In the genomic region with DNA sequence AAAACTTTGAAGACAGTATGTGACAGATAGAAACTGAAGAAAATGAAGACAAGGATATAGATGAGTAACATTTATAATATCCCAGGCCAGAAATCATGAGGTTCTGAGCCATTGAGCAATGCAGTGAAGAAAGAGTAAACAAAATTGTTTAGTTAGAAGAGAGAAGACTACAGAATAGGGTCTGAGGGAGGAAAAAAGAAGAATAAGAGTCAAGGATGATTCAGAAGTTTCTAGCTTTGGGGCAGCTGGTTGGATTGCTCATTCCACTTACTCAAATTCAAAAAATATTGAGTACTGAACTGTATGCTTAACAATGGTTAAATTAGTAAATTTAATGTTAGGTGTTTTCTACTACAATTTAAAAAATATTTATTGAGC, we compare ENCODE assay signal across 31 cellular contexts.
A peak's percentile ranks its signal among the peaks of the same experiment; 100 is the strongest.
DNase-seq lines count a peak whose midpoint lies in the region; ATAC-seq, FAIRE-seq and TF ChIP-seq lines count a peak whose summit lies in the region.
"Had no signal": no experiment of that assay in that cellular context is flagged by ENCODE, and none has a peak within 500 bp of the region (broad histone marks: within the 10 kb centered on the region; RNA-seq: fewer than 3 reads in every experiment).

No MANE protein-coding gene starts in this region.

- H3K27me3 ChIP-seq in GM23248 (replicated peaks; ENCODE audit: insufficient read depth) (no peaks in the 10 kb centered on the region), bronchial epithelial cell (ENCODE audit: control insufficient read depth, insufficient read depth, low read length) (no peaks in the 10 kb centered on the region), foreskin keratinocyte (no peaks in the 10 kb centered on the region)
- H3K27me3 ChIP-seq: esophagus squamous epithelium, heart left ventricle, ovary, SJSA1, upper lobe of left lung had no signal

- H3K4me1 ChIP-seq in GM23248 (ENCODE audit: insufficient read depth) (peaks cover 11% of the 10 kb centered on the region), foreskin keratinocyte (peaks cover 4% of the 10 kb centered on the region)
- H3K4me1 ChIP-seq: heart left ventricle, lower lobe of right lung, SJSA1, upper lobe of left lung had no signal

- H3K79me2 ChIP-seq in GM23248 (ENCODE audit: insufficient read depth), result peaks cover 20% of the 10 kb centered on the region; the same call in 1 of the 2 replicates

- no peak overlapping the region for H2AFZ ChIP-seq in GM23248

- H3K27ac ChIP-seq in GM23248 (no peak overlapping the region), foreskin keratinocyte (no peak overlapping the region)
- H3K27ac ChIP-seq: coronary artery, esophagus squamous epithelium, heart left ventricle, lower lobe of right lung, ovary, SJSA1, upper lobe of left lung had no signal

- in situ Hi-C loops in GM23248 (cut with MboI), result no loop called here

- no peak overlapping the region for H3K4me2 ChIP-seq in GM23248 (ENCODE audit: unreplicated experiment)

- H3K36me3 ChIP-seq in GM23248 (ENCODE audit: low read depth) (peaks cover 18% of the 10 kb centered on the region), bronchial epithelial cell (ENCODE audit: control insufficient read depth, insufficient read depth, low read length) (no peaks in the 10 kb centered on the region)
- H3K36me3 ChIP-seq: heart left ventricle, lower lobe of right lung, ovary, SJSA1, upper lobe of left lung had no signal

- H4K20me1 ChIP-seq in GM23248 (ENCODE audit: insufficient read depth), result no peaks in the 10 kb centered on the region

- no peak overlapping the region for H3K9ac ChIP-seq in GM23248

- DNase-seq in GM23248, result peak; percentile 48
- peak; percentile 80 for DNase-seq in bronchial epithelial cell (ENCODE audit: low read depth)
- peak in 1 of 2 donors; percentile 32 for DNase-seq in foreskin keratinocyte
- DNase-seq in NCI-H2081 (lab: John Stamatoyannopoulos, UW), result no peak
- no peak for DNase-seq in stimulated activated CD4-positive, alpha-beta T cell treated with anti-CD3 and anti-CD28 coated beads, Interleukin-2, amount 100 ng/mL, for 24 hours
- DNase-seq: activated B cell treated with CpG ODN at 0.5 μM for 24 hours; activated CD4-positive, alpha-beta T cell treated with anti-CD3 and anti-CD28 coated beads, Interleukin-2, amount 50 U/mL, for 1 hour; activated CD8-positive, alpha-beta memory T cell treated with anti-CD3 and anti-CD28 coated beads, Interleukin-2, amount 10 ng/mL, durations not matched to agents 7 days and 5 days; activated naive CD4-positive, alpha-beta T cell treated with Interleukin-2 at 50 U/mL for 16 hours; activated T-cell treated with anti-CD3 and anti-CD28 coated beads, Interleukin-2, amount 50 U/mL, for 48 hours; amniotic stem cell; CD4-positive, alpha-beta memory T cell; EL; esophagus squamous epithelium; heart left ventricle; kidney glomerular epithelial cell; lower lobe of right lung; mucosa of descending colon; NCI-H1105 treated with DMSO at 0.1 percent for 48 hours; NCI-H2029 treated with DMSO at 0.1 percent for 48 hours; NCI-H2227 treated with DMSO at 0.1 percent for 48 hours; NCI-H748 treated with DMSO at 0.1 percent for 48 hours; ovary; retina; T-cell; upper lobe of left lung had no signal

- peaks cover 9% of the 10 kb centered on the region; the same call in 1 of the 2 replicates for H3F3A ChIP-seq in GM23248 (ENCODE audit: insufficient read depth)

- no peak for TF ChIP-seq CTCF in bronchial epithelial cell (IDR thresholded peaks at IDR 0.05; ENCODE audit: insufficient read depth, low read length, severe bottlenecking)
- no peak for TF ChIP-seq CTCF in foreskin keratinocyte (conservative IDR thresholded peaks at IDR 0.05)

- ATAC-seq in foreskin keratinocyte (peak; percentile 31), GM21723 (IDR thresholded peaks at IDR 0.05; ENCODE audit: unreplicated experiment) (no peak), HG02678 (IDR thresholded peaks at IDR 0.05; ENCODE audit: unreplicated experiment) (no peak)
- ATAC-seq: activated CD8-positive, alpha-beta memory T cell treated with anti-CD3 and anti-CD28 coated beads, Interleukin-2, amount 10 ng/mL, durations not matched to agents 7 days and 5 days; heart left ventricle; lower lobe of right lung; mucosa of descending colon; T-cell had no signal

- no peak for FAIRE-seq in bronchial epithelial cell (lab: Jason Lieb, UNC)
- FAIRE-seq: GM12892 had no signal

- H3K9me3 ChIP-seq in GM23248 (ENCODE audit: low read depth), result no peaks in the 10 kb centered on the region
- H3K9me3 ChIP-seq: esophagus squamous epithelium, heart left ventricle, lower lobe of right lung, mucosa of descending colon, ovary, SJSA1, upper lobe of left lung had no signal

- H3K9me2 ChIP-seq in GM23248 (ENCODE audit: insufficient read depth), result no peaks in the 10 kb centered on the region

- H3K4me3 ChIP-seq in GM23248 (no peak overlapping the region), bronchial epithelial cell (ENCODE audit: low read depth, low read length) (no peak overlapping the region)
- H3K4me3 ChIP-seq: coronary artery, esophagus squamous epithelium, heart left ventricle, lower lobe of right lung, mucosa of descending colon, ovary, SJSA1, upper lobe of left lung had no signal

Comparison
In these comparisons a context has a peak if more than half of its experiments do, and no peak if none do; other contexts are left out.
1. DNase-seq: peak in GM23248 (single experiment) and bronchial epithelial cell (single experiment); none in NCI-H2081 (0 of 2) and stimulated activated CD4-positive, alpha-beta T cell treated with anti-CD3 and anti-CD28 coated beads, Interleukin-2, amount 100 ng/mL, for 24 hours (0 of 2).